In genomic region chr1:221100196-221100950, GRCh38 we compare ENCODE assay signal across 10 cellular contexts.
A peak's percentile ranks its signal among the peaks of the same experiment; 100 is the strongest.
DNase-seq lines count a peak whose midpoint lies in the region; ATAC-seq and TF ChIP-seq lines count a peak whose summit lies in the region.
"Had no signal": no experiment of that assay in that cellular context is flagged by ENCODE, and none has a peak within 500 bp of the region (broad histone marks: within the 10 kb centered on the region; RNA-seq: fewer than 3 reads in every experiment).

No MANE protein-coding gene starts in this region.

- peak; percentile 91 for DNase-seq in GM23248
- DNase-seq in SKM-1 treated with dmso at 0.1 percent for 144 hours (lab: John Stamatoyannopoulos, UW; ENCODE audit: unreplicated experiment), result peak; percentile 58
- no peak for DNase-seq in heart right ventricle
- DNase-seq in hippocampal formation (lab: John Stamatoyannopoulos, UW), result no peak
- DNase-seq in DMS79 treated with DMSO at 0.1 percent for 48 hours (lab: John Stamatoyannopoulos, UW), result no peak
- no peak for DNase-seq in superior temporal gyrus (ENCODE audit: extremely low spot score)
- DNase-seq in central memory CD4-positive, alpha-beta T cell, result no peak
- DNase-seq: NCI-H187, SHP77 treated with DMSO at 0.1 percent for 48 hours had no signal

- no peaks in the 10 kb centered on the region for H3K79me2 ChIP-seq in GM23248 (ENCODE audit: insufficient read depth)

- H3K9me2 ChIP-seq in GM23248 (ENCODE audit: insufficient read depth), result no peaks in the 10 kb centered on the region

- no peaks in the 10 kb centered on the region for H4K20me1 ChIP-seq in GM23248 (ENCODE audit: insufficient read depth)

- in situ Hi-C loops in GM23248 (cut with MboI), result no loop called here

- peaks cover 57% of the 10 kb centered on the region for H3F3A ChIP-seq in GM23248 (ENCODE audit: insufficient read depth)

- ATAC-seq in heart right ventricle, result peak in 6 of 8 donors; percentile 53 to 72 (median 63)

- TF ChIP-seq CTCF in heart right ventricle (IDR thresholded peaks at IDR 0.05), result no peak

- H3K4me2 ChIP-seq in GM23248 (ENCODE audit: unreplicated experiment), result peak overlapping the region; percentile 19

- intact Hi-C loops in heart right ventricle (cut with DNase I), result no loop called here

- peak overlapping the region; percentile 52 for H3K27ac ChIP-seq in GM23248
- peak overlapping the region in 3 of 10 donors; percentile 59 to 86 (median 61) for H3K27ac ChIP-seq in heart right ventricle
- H3K27ac ChIP-seq in skeletal muscle tissue (ENCODE audit: low read depth, low read length), result peak overlapping the region; percentile 32

- H3K27me3 ChIP-seq in GM23248 (replicated peaks; ENCODE audit: insufficient read depth) (no peaks in the 10 kb centered on the region), heart right ventricle (no peaks in the 10 kb centered on the region), skeletal muscle tissue (ENCODE audit: control insufficient read depth in 3 of 3, insufficient read depth in 3 of 3, low read length in 3 of 3) (no peaks in the 10 kb centered on the region)

- WGBS in GM23248 (ENCODE audit: low coverage in 1 of 2, low lambda C conversion rate in 2 of 2, missing lambda C conversion rate in 2 of 2), 2 experiments, result 37 to 38% methylated on average over 8 of the region's 8 CpGs
- WGBS in heart right ventricle, 2 donors, result 69 to 73% methylated on average over 8 of the region's 8 CpGs

- no peaks in the 10 kb centered on the region for H3K36me3 ChIP-seq in GM23248 (ENCODE audit: low read depth)
- no peaks in the 10 kb centered on the region for H3K36me3 ChIP-seq in heart right ventricle
- no peaks in the 10 kb centered on the region for H3K36me3 ChIP-seq in skeletal muscle tissue (ENCODE audit: control insufficient read depth in 3 of 3, insufficient read depth in 3 of 3, low read length in 3 of 3)

- H3K9ac ChIP-seq in GM23248, result no peak overlapping the region
- H3K9ac ChIP-seq in skeletal muscle tissue (ENCODE audit: low read depth in 1 of 3, low read length in 3 of 3), result no peak overlapping the region

- H3K4me1 ChIP-seq in GM23248 (ENCODE audit: insufficient read depth) (peaks cover 52% of the 10 kb centered on the region), heart right ventricle (peaks cover 0 to 63% (median 12%) of the 10 kb centered on the region in 9 donors), skeletal muscle tissue (ENCODE audit: control insufficient read depth in 3 of 3, insufficient read depth in 3 of 3, low read length in 3 of 3) (peaks cover 4 to 5% (median 5%) of the 10 kb centered on the region in 3 donors)

- H2AFZ ChIP-seq in GM23248, result no peak overlapping the region

- H3K4me3 ChIP-seq in GM23248 (no peak overlapping the region), heart right ventricle (no peak overlapping the region), skeletal muscle tissue (ENCODE audit: low read length in 3 of 3) (no peak overlapping the region)

- no peaks in the 10 kb centered on the region for H3K9me3 ChIP-seq in GM23248 (ENCODE audit: low read depth)
- no peaks in the 10 kb centered on the region for H3K9me3 ChIP-seq in heart right ventricle
- H3K9me3 ChIP-seq in skeletal muscle tissue (ENCODE audit: control insufficient read depth in 3 of 3, low read length in 3 of 3), result no peaks in the 10 kb centered on the region

Comparison
In these comparisons a context has a peak if more than half of its experiments do, and no peak if none do; other contexts are left out.
1. DNase-seq: peak in GM23248 (single experiment) and SKM-1 treated with dmso at 0.1 percent for 144 hours (single experiment); none in heart right ventricle (0 of 2), hippocampal formation (0 of 2), DMS79 treated with DMSO at 0.1 percent for 48 hours (single experiment), superior temporal gyrus (single experiment) and central memory CD4-positive, alpha-beta T cell (single experiment).